ENCODE assay signal across 8 cellular contexts in genomic region chr4:89838005-89838404, GRCh38. TPM values are rescaled to one million over a fixed set of nuclear protein-coding genes. Genes with fewer than 3 reads are reported as not detected.
DNase-seq lines count a peak whose midpoint lies in the region; ATAC-seq and FAIRE-seq lines count a peak whose summit lies in the region.

No MANE protein-coding gene starts in this region.

- peak overlapping the region; percentile 78 for H3K4me3 Mint-ChIP-seq in activated naive CD4-positive, alpha-beta T cell treated with anti-CD3 and anti-CD28 coated beads for 36 hours
- peak overlapping the region; percentile 89 for H3K4me3 Mint-ChIP-seq in T-helper 17 cell

- no peaks in the 10 kb centered on the region for H3K36me3 Mint-ChIP-seq in activated naive CD4-positive, alpha-beta T cell treated with anti-CD3 and anti-CD28 coated beads for 36 hours (ENCODE audit: low read depth)
- peaks cover 2% of the 10 kb centered on the region for H3K36me3 Mint-ChIP-seq in T-helper 17 cell (ENCODE audit: low read depth)

- no peak for DNase-seq in activated naive CD4-positive, alpha-beta T cell treated with anti-CD3 and anti-CD28 coated beads for 36 hours
- DNase-seq in activated naive CD4-positive, alpha-beta T cell (lab: John Stamatoyannopoulos, UW): no peak
- DNase-seq in T-helper 17 cell (no peak), frontal cortex (ENCODE audit: low spot score in 2 of 2) (peak; percentile 15 to 21), skeletal muscle cell (ENCODE audit: low read depth) (no peak), NCI-H2196 treated with DMSO at 0.1 percent for 48 hours (lab: John Stamatoyannopoulos, UW; ENCODE audit: unreplicated experiment) (no peak), NCI-H2196 (lab: John Stamatoyannopoulos, UW; ENCODE audit: unreplicated experiment) (no peak)

- H3K4me3 ChIP-seq in skeletal muscle cell (ENCODE audit: low read depth, low read length): peak overlapping the region; percentile 57

- ATAC-seq in T-helper 17 cell (peak; percentile 9), GM19463 (IDR thresholded peaks at IDR 0.05; ENCODE audit: unreplicated experiment) (no peak)

- H3K4me1 Mint-ChIP-seq in activated naive CD4-positive, alpha-beta T cell treated with anti-CD3 and anti-CD28 coated beads for 36 hours (ENCODE audit: low read depth): peaks cover 17% of the 10 kb centered on the region
- H3K4me1 Mint-ChIP-seq in T-helper 17 cell: peaks cover 18% of the 10 kb centered on the region

- no peak overlapping the region for H3K27ac Mint-ChIP-seq in activated naive CD4-positive, alpha-beta T cell treated with anti-CD3 and anti-CD28 coated beads for 36 hours
- H3K27ac Mint-ChIP-seq in T-helper 17 cell: no peak overlapping the region

- H3K9me3 Mint-ChIP-seq in activated naive CD4-positive, alpha-beta T cell treated with anti-CD3 and anti-CD28 coated beads for 36 hours: no peaks in the 10 kb centered on the region

- peaks cover 52% of the 10 kb centered on the region for H3K27me3 Mint-ChIP-seq in activated naive CD4-positive, alpha-beta T cell treated with anti-CD3 and anti-CD28 coated beads for 36 hours (ENCODE audit: low read depth)
- H3K27me3 Mint-ChIP-seq in T-helper 17 cell: peaks cover 70% of the 10 kb centered on the region

- intact Hi-C loops in activated naive CD4-positive, alpha-beta T cell treated with anti-CD3 and anti-CD28 coated beads for 36 hours (cut with micrococcal nuclease): no loop called here

- H3K9me3 ChIP-seq in T-helper 17 cell (ENCODE audit: control insufficient read depth, low read length, poor library complexity, severe bottlenecking): no peaks in the 10 kb centered on the region

- FAIRE-seq in frontal cortex (lab: Jason Lieb, UNC): no peak

- CTCF ChIA-PET in activated naive CD4-positive, alpha-beta T cell treated with anti-CD3 and anti-CD28 coated beads for 36 hours (lab: Charles Lee): interaction anchor here (0.5 to 1.0 kb wide), 5 partner anchors 65 to 1773 kb away, joined by 4 to 6 read pairs (median 4); no protein-coding TSS in a partner anchor

RNA-seq across cellular contexts. Expression of gene SNCA, which starts 1.0 kb away (rescaled TPM):
- 1 to 10 TPM; 1.0 to 1.1 TPM for total RNA-seq in activated naive CD4-positive, alpha-beta T cell treated with anti-CD3 and anti-CD28 coated beads for 36 hours
- total RNA-seq in T-helper 17 cell (10 to 100 TPM in 1 of 2 donors, under 1 TPM in 1; 0.45 to 26.1 TPM), frontal cortex (98.6 TPM)

RNA-seq across cellular contexts. Expression of gene MMRN1, which starts 56.6 kb away (rescaled TPM):
- total RNA-seq in activated naive CD4-positive, alpha-beta T cell treated with anti-CD3 and anti-CD28 coated beads for 36 hours: under 1 TPM; 0.05 to 0.10 TPM
- total RNA-seq in T-helper 17 cell (1 to 10 TPM in 1 of 2 donors, under 1 TPM in 1; 0.70 to 6.5 TPM), frontal cortex (2.4 TPM)

Comparison
In these comparisons a context has a peak if more than half of its experiments do, and no peak if none do; other contexts are left out.
1. DNase-seq: peak in frontal cortex (2 of 2); none in activated naive CD4-positive, alpha-beta T cell treated with anti-CD3 and anti-CD28 coated beads for 36 hours (single experiment), activated naive CD4-positive, alpha-beta T cell (0 of 4), T-helper 17 cell (0 of 3), skeletal muscle cell (single experiment), NCI-H2196 treated with DMSO at 0.1 percent for 48 hours (single experiment) and NCI-H2196 (single experiment).